25 cellular contexts compared by ENCODE assay signal in the genomic region with DNA sequence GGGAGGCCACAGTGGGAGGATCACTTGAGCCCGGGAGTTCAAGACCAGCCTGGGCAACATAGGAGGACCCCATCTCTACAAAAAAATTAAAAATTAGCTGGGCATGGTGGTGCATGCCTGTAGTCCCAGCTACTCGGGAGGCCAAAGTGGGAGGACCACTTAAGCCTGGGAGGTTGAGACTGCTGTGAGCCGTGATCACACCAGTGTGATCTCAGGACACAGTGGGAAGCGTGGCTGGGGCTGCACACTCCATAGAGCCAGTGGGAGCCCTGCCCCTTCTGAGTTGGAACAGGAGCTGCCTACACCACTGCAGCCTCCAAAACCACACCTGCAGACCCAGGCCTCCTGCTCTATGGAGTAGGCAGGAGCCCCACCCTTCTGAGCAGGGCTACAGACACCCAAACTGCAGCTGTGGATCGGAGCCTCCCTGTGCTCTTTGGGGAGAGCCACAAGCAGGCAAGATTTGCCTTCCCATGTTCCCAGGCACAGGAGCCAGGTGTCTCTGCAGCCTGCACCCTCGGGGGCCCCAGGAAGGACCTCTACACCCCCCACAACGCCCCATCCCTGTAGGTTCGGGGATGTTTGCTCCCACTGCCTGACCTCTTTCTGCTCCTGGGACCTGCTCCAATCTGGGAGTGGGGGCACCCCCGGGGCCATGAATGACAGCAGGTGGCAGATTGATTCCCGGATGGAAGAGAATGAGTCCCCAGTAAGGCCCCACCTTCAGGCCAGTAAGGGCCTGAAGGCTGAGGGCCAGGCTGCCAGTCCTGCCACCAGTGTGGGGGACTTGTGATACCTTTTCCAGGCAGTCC.
"Had no signal": no experiment of that assay in that cellular context is flagged by ENCODE, and none has a peak within 500 bp of the region (broad histone marks: within the 10 kb centered on the region; RNA-seq: fewer than 3 reads in every experiment).

No MANE protein-coding gene starts in this region.

- H3K36me3 Mint-ChIP-seq: naive thymus-derived CD8-positive, alpha-beta T cell; stimulated activated memory B cell treated with anti-CD40 and anti-IgM and Interleukin-4, amounts not matched to agents 10 μg/mL and 1 μg/mL and 100 μg/mL, for 72 hours; type B pancreatic cell had no signal

- H3K27ac Mint-ChIP-seq: memory B cell; naive thymus-derived CD8-positive, alpha-beta T cell; nephron; progenitor cell of endocrine pancreas; stimulated activated memory B cell treated with anti-CD40 and anti-IgM and Interleukin-4, amounts not matched to agents 10 μg/mL and 1 μg/mL and 100 μg/mL, for 72 hours; type B pancreatic cell had no signal

- H3K4me1 ChIP-seq: left lung, parathyroid adenoma, right atrium auricular region, right lobe of liver, spleen, tibial nerve, uterus had no signal

- H3K27me3 ChIP-seq: right atrium auricular region, right lobe of liver, uterus had no signal

- DNase-seq: hippocampal formation; kidney; left colon; left lung; naive thymus-derived CD8-positive, alpha-beta T cell; occipital lobe; small intestine; spleen; stimulated activated CD4-positive, alpha-beta T cell treated with anti-CD3 and anti-CD28 coated beads, Interleukin-4, amount 100 ng/mL, for 24 hours; stimulated activated naive CD4-positive, alpha-beta T cell treated with Interleukin-2 at 50 U/mL for 16 hours; stimulated activated naive CD8-positive, alpha-beta T cell treated with anti-CD3 and anti-CD28 coated beads, Interleukin-15, amount 100 ng/mL, for 72 hours; substantia nigra; uterus had no signal

- H3K9me3 ChIP-seq: neutrophil, right lobe of liver, uterus had no signal

- H3K4me3 Mint-ChIP-seq: memory B cell; naive thymus-derived CD8-positive, alpha-beta T cell; nephron; neural crest cell; stimulated activated memory B cell treated with anti-CD40 and anti-IgM and Interleukin-4, amounts not matched to agents 10 μg/mL and 1 μg/mL and 100 μg/mL, for 72 hours; stimulated activated naive CD8-positive, alpha-beta T cell treated with anti-CD3 and anti-CD28 coated beads, Interleukin-15, amount 100 ng/mL, for 72 hours; type B pancreatic cell had no signal

- H3K27ac ChIP-seq: left lung, neutrophil, parathyroid adenoma, right atrium auricular region, right lobe of liver, spleen, tibial nerve, uterus had no signal

- H3K4me3 ChIP-seq: left lung, lung, right atrium auricular region, right lobe of liver, spleen, tibial nerve, uterus had no signal

- ATAC-seq: left colon; left lung; naive thymus-derived CD8-positive, alpha-beta T cell; right lobe of liver; stimulated activated memory B cell treated with anti-CD40 and anti-IgM and Interleukin-4, amounts not matched to agents 10 μg/mL and 1 μg/mL and 100 μg/mL, for 72 hours; stimulated activated naive CD8-positive, alpha-beta T cell treated with anti-CD3 and anti-CD28 coated beads, Interleukin-15, amount 100 ng/mL, for 72 hours had no signal

- H3K36me3 ChIP-seq: left lung, neutrophil, right atrium auricular region, right lobe of liver, spleen, tibial nerve, uterus had no signal

- H3K9me3 Mint-ChIP-seq: stimulated activated naive CD8-positive, alpha-beta T cell treated with anti-CD3 and anti-CD28 coated beads, Interleukin-15, amount 100 ng/mL, for 72 hours had no signal

- H3K4me1 Mint-ChIP-seq: naive thymus-derived CD8-positive, alpha-beta T cell; stimulated activated memory B cell treated with anti-CD40 and anti-IgM and Interleukin-4, amounts not matched to agents 10 μg/mL and 1 μg/mL and 100 μg/mL, for 72 hours; stimulated activated naive CD8-positive, alpha-beta T cell treated with anti-CD3 and anti-CD28 coated beads, Interleukin-15, amount 100 ng/mL, for 72 hours had no signal
